In the genomic region with DNA sequence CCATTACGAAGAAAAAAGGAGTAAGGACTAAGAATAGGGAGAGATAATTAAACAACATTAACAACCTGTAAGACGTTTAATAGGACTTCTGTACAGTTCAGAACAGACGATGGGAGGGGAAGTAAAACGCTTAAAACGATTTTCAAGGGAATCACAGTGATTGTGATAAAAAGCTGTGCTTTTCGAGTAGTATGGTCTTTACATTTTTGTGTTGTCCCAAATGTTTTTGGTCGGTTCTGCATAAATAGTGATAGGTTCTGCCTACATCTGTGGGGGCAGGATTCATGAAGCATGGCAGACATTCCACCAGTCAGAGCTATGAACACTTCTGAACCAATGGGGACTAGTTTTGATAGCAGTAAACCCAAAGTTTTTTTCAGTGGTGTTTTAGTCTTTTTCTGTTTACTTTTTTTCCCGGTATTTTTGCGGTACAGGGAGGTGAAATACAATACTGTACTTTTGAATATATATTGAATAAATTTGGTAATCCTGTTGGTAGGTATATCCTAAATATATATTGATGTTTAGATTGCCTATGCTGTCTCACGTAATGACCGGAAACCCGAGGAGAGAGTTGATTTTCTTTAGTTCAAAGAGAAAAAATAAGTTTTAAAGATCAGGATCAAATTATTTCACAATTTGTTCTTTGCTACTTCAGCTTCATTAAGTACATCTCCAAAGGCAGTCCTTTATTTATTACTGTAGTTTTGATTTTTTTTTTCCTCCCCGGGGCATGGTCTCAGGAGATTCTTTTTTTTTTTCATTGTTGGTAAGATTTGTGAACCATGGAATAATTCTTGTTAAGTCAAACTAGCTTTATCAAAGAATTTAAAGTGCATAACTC, we compare ENCODE assay signal across 8 cellular contexts. TPM values are rescaled to one million over a fixed set of nuclear protein-coding genes. Genes with fewer than 3 reads are reported as not detected.
DNase-seq lines count a peak whose midpoint lies in the region; ATAC-seq and TF ChIP-seq lines count a peak whose summit lies in the region.

No MANE protein-coding gene starts in this region.

- H3K23ac ChIP-seq in trophoblast cell (ENCODE audit: low read length) = no peak overlapping the region

- H3K27me3 ChIP-seq in AG04450 (ENCODE audit: control insufficient read depth, insufficient read depth, low read length) (no peaks in the 10 kb centered on the region), trophoblast cell (ENCODE audit: insufficient read depth, low read length) (no peaks in the 10 kb centered on the region)

- no peak overlapping the region for H2BK120ac ChIP-seq in trophoblast cell (ENCODE audit: insufficient read depth, low read length, poor library complexity)

- H4K12ac ChIP-seq in trophoblast cell (ENCODE audit: low read depth, low read length) = no peak overlapping the region

- H3K27ac ChIP-seq in AG04450 (ENCODE audit: low read depth, low read length) (no peak overlapping the region), KOPT-K1 (ENCODE audit: low read depth, low read length, poor library complexity, severe bottlenecking) (peak overlapping the region; percentile 98), trophoblast cell (ENCODE audit: low read depth, low read length) (no peak overlapping the region)

- H4K91ac ChIP-seq in trophoblast cell (ENCODE audit: low read depth, low read length) = no peak overlapping the region

- in situ Hi-C loops in GM13976 (cut with MboI; ENCODE audit: low sequenced_read_pairs, unreplicated experiment) = no loop called here

- no peak overlapping the region for H3K18ac ChIP-seq in trophoblast cell (ENCODE audit: low read length)

- H3K4me1 ChIP-seq in trophoblast cell (ENCODE audit: control insufficient read depth in 1 of 2, insufficient read depth in 2 of 2, low read length in 2 of 2) = peaks cover 0 to 2% of the 10 kb centered on the region in 2 experiments

- H3K79me2 ChIP-seq in trophoblast cell (ENCODE audit: control insufficient read depth, insufficient read depth, low read length, poor library complexity) = peaks cover 20% of the 10 kb centered on the region

- H3K9me3 ChIP-seq in AG04450 (ENCODE audit: control insufficient read depth, insufficient read depth, low read length) (no peaks in the 10 kb centered on the region), KOPT-K1 (ENCODE audit: insufficient read depth, low read length, poor library complexity, severe bottlenecking) (no peaks in the 10 kb centered on the region), trophoblast cell (ENCODE audit: insufficient read depth, low read depth, low read length) (no peaks in the 10 kb centered on the region)

- CTCF ChIA-PET in AG04450 (lab: Charles Lee) = no interaction called here

- no peak overlapping the region for H2BK5ac ChIP-seq in trophoblast cell (ENCODE audit: low read depth, low read length, poor library complexity)

- peaks cover 48% of the 10 kb centered on the region for H3K4me1 Mint-ChIP-seq in activated T-cell treated with anti-CD3 and anti-CD28 coated beads, Interleukin-2, amount 50 U/mL, for 4 hours (ENCODE audit: low read depth)

- peak overlapping the region; percentile 96 for H3K4me3 Mint-ChIP-seq in activated T-cell treated with anti-CD3 and anti-CD28 coated beads, Interleukin-2, amount 50 U/mL, for 4 hours

- H2AFZ ChIP-seq in trophoblast cell (ENCODE audit: insufficient read depth, low read length, poor library complexity) = no peak overlapping the region

- H4K8ac ChIP-seq in trophoblast cell (ENCODE audit: low read depth, low read length) = no peak overlapping the region

- H3K27me3 Mint-ChIP-seq in activated T-cell treated with anti-CD3 and anti-CD28 coated beads, Interleukin-2, amount 50 U/mL, for 4 hours (ENCODE audit: low read depth) = no peaks in the 10 kb centered on the region

- ATAC-seq in activated T-cell treated with anti-CD3 and anti-CD28 coated beads, Interleukin-2, amount 50 U/mL, for 4 hours = peak; percentile 19 to 25

- H3K9ac ChIP-seq in trophoblast cell (ENCODE audit: low read length) = no peak overlapping the region

- H3K36me3 ChIP-seq in KOPT-K1 (ENCODE audit: insufficient read depth, low read length) = peaks cover 5% of the 10 kb centered on the region
- H3K36me3 ChIP-seq in trophoblast cell (ENCODE audit: control insufficient read depth in 1 of 2, insufficient read depth in 2 of 2, low read length in 2 of 2) = peaks cover 0 to 2% of the 10 kb centered on the region in 2 experiments

- H3K36me3 Mint-ChIP-seq in activated T-cell treated with anti-CD3 and anti-CD28 coated beads, Interleukin-2, amount 50 U/mL, for 4 hours (ENCODE audit: insufficient read depth) = peaks cover 9% of the 10 kb centered on the region

- no peak overlapping the region for H2AK5ac ChIP-seq in trophoblast cell (ENCODE audit: low read length)

- peak overlapping the region; percentile 66 for H3K4me2 ChIP-seq in trophoblast cell (ENCODE audit: low read length)

- TF ChIP-seq CTCF in AG04450 (IDR thresholded peaks at IDR 0.05; ENCODE audit: low read depth, low read length) = no peak
- TF ChIP-seq CTCF in GM13976 (IDR thresholded peaks at IDR 0.05; ENCODE audit: borderline replicate concordance, control extremely low read depth, extremely low read depth, insufficient read depth, missing control alignments) = no peak
- TF ChIP-seq CTCF in foreskin fibroblast (IDR thresholded peaks at IDR 0.05; ENCODE audit: low read depth, low read length) = no peak

- peaks cover 22% of the 10 kb centered on the region for H3K79me1 ChIP-seq in trophoblast cell (ENCODE audit: low read length)

- no peak overlapping the region for H2BK12ac ChIP-seq in trophoblast cell (ENCODE audit: low read length)

- no peak overlapping the region for H3K14ac ChIP-seq in trophoblast cell (ENCODE audit: low read length)

- DNase-seq in AG04450 (ENCODE audit: low read depth, low spot score) = peak; percentile 29
- peak; percentile 65 for DNase-seq in GM13976 (ENCODE audit: low spot score)
- DNase-seq in activated T-cell treated with anti-CD3 and anti-CD28 coated beads, Interleukin-2, amount 50 U/mL, for 4 hours = no peak
- peak; percentile 50 to 78 for DNase-seq in foreskin fibroblast
- DNase-seq in trophoblast cell = peak; percentile 20 to 31
- no peak for DNase-seq in NCI-H2196 (lab: John Stamatoyannopoulos, UW; ENCODE audit: unreplicated experiment)
- DNase-seq in SHP77 treated with DMSO at 0.1 percent for 48 hours (lab: John Stamatoyannopoulos, UW) = no peak

- POLR2A ChIA-PET in AG04450 (lab: Yijun Ruan, JAX) = interaction anchor here (1.0 kb wide), 1 partner anchor 206 kb away, joined by 3 read pairs; the partner anchor contains the start of genes NLN and SGTB

- peak overlapping the region; percentile 97 for H3K4ac ChIP-seq in trophoblast cell (ENCODE audit: low read depth, low read length)

- peak overlapping the region; percentile 85 for H3K4me3 ChIP-seq in AG04450 (ENCODE audit: low read depth, low read length)
- peak overlapping the region; percentile 78 to 86 for H3K4me3 ChIP-seq in foreskin fibroblast (ENCODE audit: low read depth in 1 of 2, low read length in 2 of 2)
- peak overlapping the region; percentile 42 for H3K4me3 ChIP-seq in trophoblast cell (ENCODE audit: low read depth, low read length)

- no peaks in the 10 kb centered on the region for H3K9me3 Mint-ChIP-seq in activated T-cell treated with anti-CD3 and anti-CD28 coated beads, Interleukin-2, amount 50 U/mL, for 4 hours

- no CpG with 5 or more reads among the region's 13 CpGs for WGBS in trophoblast cell (ENCODE audit: extremely low coverage, insufficient coverage, insufficient read length)

RNA-seq across cellular contexts. Expression of gene ERBIN, which starts 1.3 kb away (rescaled TPM):
- 43.4 and 64.8 TPM in 2 replicates for polyA plus RNA-seq in AG04450 (2011; rRNA removed)
- polyA minus RNA-seq in AG04450 (2011; rRNA and poly(A)+ RNA removed) = 63.9 and 91.7 TPM in 2 replicates
- total RNA-seq in activated T-cell treated with anti-CD3 and anti-CD28 coated beads, Interleukin-2, amount 50 U/mL, for 4 hours = 10 to 100 TPM; 27.6 to 33.3 (median 28.2) TPM
- polyA plus RNA-seq in trophoblast cell (2013) = 71.3 and 77.6 TPM in 2 replicates

Comparison
In these comparisons a context has a peak if more than half of its experiments do, and no peak if none do; other contexts are left out.
1. DNase-seq: peak in AG04450 (single experiment), GM13976 (single experiment), foreskin fibroblast (2 of 2) and trophoblast cell (2 of 2); none in activated T-cell treated with anti-CD3 and anti-CD28 coated beads, Interleukin-2, amount 50 U/mL, for 4 hours (single experiment), NCI-H2196 (single experiment) and SHP77 treated with DMSO at 0.1 percent for 48 hours (single experiment).
2. Peak in every context shown above with its lines, with median percentiles within 50 percentile points of each other: H3K4me3 ChIP-seq.